1 cellular context compared by ENCODE assay signal in the genomic region with DNA sequence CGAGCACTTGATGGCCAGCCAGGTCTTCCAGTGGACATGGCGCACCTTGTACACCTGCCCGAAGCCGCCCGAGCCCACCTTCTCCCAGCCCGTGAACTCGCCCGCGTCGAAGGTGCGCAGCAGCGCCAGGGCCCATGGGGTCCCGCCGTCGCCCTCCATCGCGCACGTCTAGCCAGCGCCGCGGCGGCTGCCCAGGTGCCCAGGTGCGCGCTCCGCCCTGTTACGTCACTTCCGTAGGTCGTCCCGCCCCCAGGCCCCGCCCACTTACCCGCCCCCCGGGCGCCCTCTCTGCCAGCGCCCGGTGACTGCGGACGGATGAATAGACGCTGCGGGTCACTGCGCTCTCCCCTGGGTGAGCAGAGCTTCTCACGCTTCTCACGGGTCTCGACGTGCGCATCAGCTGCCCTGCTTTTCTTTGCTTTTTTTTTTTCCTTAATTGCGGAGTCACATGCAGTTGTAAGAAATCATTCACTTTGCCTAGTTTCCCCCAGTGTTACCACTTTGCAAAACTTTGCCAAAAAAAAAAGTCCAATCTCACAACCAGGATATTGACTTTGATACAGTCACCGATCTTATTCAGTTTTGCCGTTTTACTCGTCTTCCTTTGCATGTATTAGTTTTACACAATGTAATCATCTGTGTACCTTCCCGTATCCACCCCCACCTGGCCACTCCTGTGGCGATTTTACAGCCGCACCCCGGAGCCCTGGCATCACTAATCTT.
TF ChIP-seq lines count a peak whose summit lies in the region.

TSS of gene RIPK4 (minus strand) at position 170 of the 723 bp plus-strand sequence. CDS start at position 159, 11 bp downstream.

TF ChIP-seq in HepG2, 621 proteins besides CTCF, POLR2A, EP300 and RAD21 (continued from another document and continues in another):
- no peak for TF ChIP-seq MLXIP (CRISPR knock-in tag; IDR thresholded peaks at IDR 0.05; ENCODE audit: borderline replicate concordance)
- TF ChIP-seq ZNF713 (CRISPR knock-in tag; IDR thresholded peaks at IDR 0.05), result 0 out of 2 replicates have a peak, but pooled peaks have one; percentile 43
- TF ChIP-seq ZSCAN22 (CRISPR knock-in tag; IDR thresholded peaks at IDR 0.05), result no peak
- no peak for TF ChIP-seq MAFF (IDR thresholded peaks at IDR 0.05; ENCODE audit: low read depth, low read length)
- no peak for TF ChIP-seq ZNF496 (CRISPR knock-in tag; IDR thresholded peaks at IDR 0.05; ENCODE audit: insufficient replicate concordance)
- no peak for TF ChIP-seq PHF5A (CRISPR knock-in tag; IDR thresholded peaks at IDR 0.05; ENCODE audit: low read depth, unreplicated experiment)
- TF ChIP-seq YY1 (IDR thresholded peaks at IDR 0.05; ENCODE audit: insufficient read depth, insufficient replicate concordance, low read depth, low read length), result peak; percentile 70
- no peak for TF ChIP-seq PHB2 (IDR thresholded peaks at IDR 0.05; ENCODE audit: partially characterized antibody)
- TF ChIP-seq PATZ1 (CRISPR knock-in tag; IDR thresholded peaks at IDR 0.05), result no peak; the same call in 1 of the 2 replicates
- TF ChIP-seq CENPX (CRISPR knock-in tag; IDR thresholded peaks at IDR 0.05), result no peak
- no peak for TF ChIP-seq ZNF546 (CRISPR knock-in tag; conservative IDR thresholded peaks at IDR 0.05)
- peak; percentile 89 for TF ChIP-seq CREB1 (IDR thresholded peaks at IDR 0.05)
- no peak for TF ChIP-seq CREB1 (CRISPR knock-in tag; IDR thresholded peaks at IDR 0.05)
- TF ChIP-seq KLF11 (CRISPR knock-in tag; IDR thresholded peaks at IDR 0.05), result no peak
- TF ChIP-seq ZMYM3 (CRISPR knock-in tag; IDR thresholded peaks at IDR 0.05), result no peak
- TF ChIP-seq ZSCAN5A (CRISPR knock-in tag; IDR thresholded peaks at IDR 0.05; ENCODE audit: borderline replicate concordance), result no peak
- TF ChIP-seq RXRB (CRISPR knock-in tag; IDR thresholded peaks at IDR 0.05; ENCODE audit: borderline replicate concordance), result peak; percentile 33; the same call in 1 of the 2 replicates
- TF ChIP-seq ZNF598 (CRISPR knock-in tag; IDR thresholded peaks at IDR 0.05; ENCODE audit: borderline replicate concordance), result no peak
- no peak for TF ChIP-seq ZNF83 (CRISPR knock-in tag; IDR thresholded peaks at IDR 0.05; ENCODE audit: borderline replicate concordance)
- no peak for TF ChIP-seq NFE2 (CRISPR knock-in tag; IDR thresholded peaks at IDR 0.05)
- no peak for TF ChIP-seq CREB3 (CRISPR knock-in tag; IDR thresholded peaks at IDR 0.05)
- peak; percentile 57 for TF ChIP-seq TEAD3 (CRISPR knock-in tag; optimal IDR thresholded peaks at IDR 0.05; ENCODE audit: borderline replicate concordance)
- no peak for TF ChIP-seq ZNF230 (CRISPR knock-in tag; IDR thresholded peaks at IDR 0.05)
- peak; percentile 54; the same call in 1 of the 2 replicates for TF ChIP-seq SRY (CRISPR knock-in tag; IDR thresholded peaks at IDR 0.05)
- TF ChIP-seq ZNF101 (CRISPR knock-in tag; IDR thresholded peaks at IDR 0.05; ENCODE audit: borderline replicate concordance, low read depth), result no peak
- TF ChIP-seq, protein P1, sequence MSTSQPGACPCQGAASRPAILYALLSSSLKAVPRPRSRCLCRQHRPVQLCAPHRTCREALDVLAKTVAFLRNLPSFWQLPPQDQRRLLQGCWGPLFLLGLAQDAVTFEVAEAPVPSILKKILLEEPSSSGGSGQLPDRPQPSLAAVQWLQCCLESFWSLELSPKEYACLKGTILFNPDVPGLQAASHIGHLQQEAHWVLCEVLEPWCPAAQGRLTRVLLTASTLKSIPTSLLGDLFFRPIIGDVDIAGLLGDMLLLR (CRISPR knock-in tag; IDR thresholded peaks at IDR 0.05), result no peak
- TF ChIP-seq, protein P2, sequence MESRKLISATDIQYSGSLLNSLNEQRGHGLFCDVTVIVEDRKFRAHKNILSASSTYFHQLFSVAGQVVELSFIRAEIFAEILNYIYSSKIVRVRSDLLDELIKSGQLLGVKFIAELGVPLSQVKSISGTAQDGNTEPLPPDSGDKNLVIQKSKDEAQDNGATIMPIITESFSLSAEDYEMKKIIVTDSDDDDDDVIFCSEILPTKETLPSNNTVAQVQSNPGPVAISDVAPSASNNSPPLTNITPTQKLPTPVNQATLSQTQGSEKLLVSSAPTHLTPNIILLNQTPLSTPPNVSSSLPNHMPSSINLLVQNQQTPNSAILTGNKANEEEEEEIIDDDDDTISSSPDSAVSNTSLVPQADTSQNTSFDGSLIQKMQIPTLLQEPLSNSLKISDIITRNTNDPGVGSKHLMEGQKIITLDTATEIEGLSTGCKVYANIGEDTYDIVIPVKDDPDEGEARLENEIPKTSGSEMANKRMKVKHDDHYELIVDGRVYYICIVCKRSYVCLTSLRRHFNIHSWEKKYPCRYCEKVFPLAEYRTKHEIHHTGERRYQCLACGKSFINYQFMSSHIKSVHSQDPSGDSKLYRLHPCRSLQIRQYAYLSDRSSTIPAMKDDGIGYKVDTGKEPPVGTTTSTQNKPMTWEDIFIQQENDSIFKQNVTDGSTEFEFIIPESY (CRISPR knock-in tag; IDR thresholded peaks at IDR 0.05), result no peak
- TF ChIP-seq JARID2 (CRISPR knock-in tag; IDR thresholded peaks at IDR 0.05; ENCODE audit: insufficient replicate concordance), result no peak
- TF ChIP-seq ZNF124 (CRISPR knock-in tag; IDR thresholded peaks at IDR 0.05), result 0 out of 2 replicates have a peak, but pooled peaks have one; percentile 40
- TF ChIP-seq CEBPB (IDR thresholded peaks at IDR 0.05; ENCODE audit: borderline replicate concordance, low read depth, low read length), result 0 out of 2 replicates have a peak, but pooled peaks have one; percentile 39
- peak; percentile 82 for TF ChIP-seq HOXA3 (CRISPR knock-in tag; IDR thresholded peaks at IDR 0.05)
- TF ChIP-seq GATAD1 (CRISPR knock-in tag; IDR thresholded peaks at IDR 0.05), result 0 out of 2 replicates have a peak, but pooled peaks have one; percentile 1
- TF ChIP-seq ZNF790 (CRISPR knock-in tag; IDR thresholded peaks at IDR 0.05; ENCODE audit: borderline replicate concordance), result no peak
- TF ChIP-seq ZNF567 (CRISPR knock-in tag; IDR thresholded peaks at IDR 0.05; ENCODE audit: borderline replicate concordance), result no peak
- TF ChIP-seq SMAD9 (CRISPR knock-in tag; IDR thresholded peaks at IDR 0.05), result no peak
- no peak for TF ChIP-seq ZBTB46 (CRISPR knock-in tag; IDR thresholded peaks at IDR 0.05; ENCODE audit: borderline replicate concordance)
- no peak for TF ChIP-seq KDM6A (CRISPR knock-in tag; IDR thresholded peaks at IDR 0.05; ENCODE audit: low read depth)
- TF ChIP-seq ZSCAN21 (CRISPR knock-in tag; IDR thresholded peaks at IDR 0.05; ENCODE audit: borderline replicate concordance), result peak; percentile 41; the same call in 1 of the 2 replicates
- no peak for TF ChIP-seq ZBTB37 (CRISPR knock-in tag; IDR thresholded peaks at IDR 0.05)
- no peak for TF ChIP-seq ZNF577 (CRISPR knock-in tag; IDR thresholded peaks at IDR 0.05; ENCODE audit: borderline replicate concordance, low read depth)
- TF ChIP-seq HIC2 (CRISPR knock-in tag; IDR thresholded peaks at IDR 0.05; ENCODE audit: low read depth), result no peak; the same call in 1 of the 2 replicates
- no peak for TF ChIP-seq GABPA (IDR thresholded peaks at IDR 0.05; ENCODE audit: low read depth, low read length)
- peak; percentile 85 for TF ChIP-seq GABPA (CRISPR knock-in tag; IDR thresholded peaks at IDR 0.05; ENCODE audit: low read depth)
- no peak for TF ChIP-seq ZNF562 (CRISPR knock-in tag; IDR thresholded peaks at IDR 0.05; ENCODE audit: borderline replicate concordance)
- TF ChIP-seq TBX3 (IDR thresholded peaks at IDR 0.05; ENCODE audit: borderline replicate concordance), result no peak
- TF ChIP-seq RORA (CRISPR knock-in tag; IDR thresholded peaks at IDR 0.05), result no peak
